1 cellular context compared by ENCODE assay signal in genomic region chr11:77081976-77082836, GRCh38.
TF ChIP-seq lines count a peak whose summit lies in the region.

No MANE protein-coding gene starts in this region.

TF ChIP-seq in endothelial cell of umbilical vein, 7 proteins besides CTCF, POLR2A, EP300 and RAD21:
- TF ChIP-seq GATA2 (IDR thresholded peaks at IDR 0.05; ENCODE audit: insufficient read depth, insufficient read length, low read depth, low read length): no peak
- TF ChIP-seq POLR2AphosphoS5 (IDR thresholded peaks at IDR 0.05; ENCODE audit: insufficient read depth, low read depth, low read length): no peak
- no peak for TF ChIP-seq MYC (IDR thresholded peaks at IDR 0.05; ENCODE audit: low read depth, low read length)
- TF ChIP-seq MAX (IDR thresholded peaks at IDR 0.05; ENCODE audit: insufficient read depth, insufficient read length): no peak
- no peak for TF ChIP-seq JUN (IDR thresholded peaks at IDR 0.05; ENCODE audit: borderline replicate concordance, insufficient read depth, insufficient read length, low read depth)
- no peak for TF ChIP-seq FOS (IDR thresholded peaks at IDR 0.05; ENCODE audit: borderline replicate concordance, insufficient read depth, low read length)
